ENCODE assay signal across 2 cellular contexts in the genomic region with DNA sequence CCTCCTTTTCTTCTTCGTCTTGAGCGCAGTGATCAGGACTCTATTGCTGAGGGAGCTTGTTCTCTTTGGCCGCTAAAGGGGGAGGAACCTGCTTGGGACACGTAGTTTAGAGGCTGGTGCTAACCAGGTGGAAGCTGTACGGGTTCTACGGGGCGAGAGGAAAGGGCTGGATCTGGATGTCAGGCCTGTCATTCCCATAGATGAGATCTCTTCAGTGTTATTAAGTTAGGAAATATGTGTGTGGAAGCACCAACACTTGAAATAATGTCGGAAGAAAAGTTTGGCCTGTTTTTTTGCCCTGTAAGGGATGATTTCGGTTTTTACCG.
TF ChIP-seq lines count a peak whose summit lies in the region.

No MANE protein-coding gene starts in this region.

TF ChIP-seq in GM23338, 12 proteins besides CTCF, POLR2A, EP300 and RAD21 (continued from another document):
- TF ChIP-seq, protein P1, sequence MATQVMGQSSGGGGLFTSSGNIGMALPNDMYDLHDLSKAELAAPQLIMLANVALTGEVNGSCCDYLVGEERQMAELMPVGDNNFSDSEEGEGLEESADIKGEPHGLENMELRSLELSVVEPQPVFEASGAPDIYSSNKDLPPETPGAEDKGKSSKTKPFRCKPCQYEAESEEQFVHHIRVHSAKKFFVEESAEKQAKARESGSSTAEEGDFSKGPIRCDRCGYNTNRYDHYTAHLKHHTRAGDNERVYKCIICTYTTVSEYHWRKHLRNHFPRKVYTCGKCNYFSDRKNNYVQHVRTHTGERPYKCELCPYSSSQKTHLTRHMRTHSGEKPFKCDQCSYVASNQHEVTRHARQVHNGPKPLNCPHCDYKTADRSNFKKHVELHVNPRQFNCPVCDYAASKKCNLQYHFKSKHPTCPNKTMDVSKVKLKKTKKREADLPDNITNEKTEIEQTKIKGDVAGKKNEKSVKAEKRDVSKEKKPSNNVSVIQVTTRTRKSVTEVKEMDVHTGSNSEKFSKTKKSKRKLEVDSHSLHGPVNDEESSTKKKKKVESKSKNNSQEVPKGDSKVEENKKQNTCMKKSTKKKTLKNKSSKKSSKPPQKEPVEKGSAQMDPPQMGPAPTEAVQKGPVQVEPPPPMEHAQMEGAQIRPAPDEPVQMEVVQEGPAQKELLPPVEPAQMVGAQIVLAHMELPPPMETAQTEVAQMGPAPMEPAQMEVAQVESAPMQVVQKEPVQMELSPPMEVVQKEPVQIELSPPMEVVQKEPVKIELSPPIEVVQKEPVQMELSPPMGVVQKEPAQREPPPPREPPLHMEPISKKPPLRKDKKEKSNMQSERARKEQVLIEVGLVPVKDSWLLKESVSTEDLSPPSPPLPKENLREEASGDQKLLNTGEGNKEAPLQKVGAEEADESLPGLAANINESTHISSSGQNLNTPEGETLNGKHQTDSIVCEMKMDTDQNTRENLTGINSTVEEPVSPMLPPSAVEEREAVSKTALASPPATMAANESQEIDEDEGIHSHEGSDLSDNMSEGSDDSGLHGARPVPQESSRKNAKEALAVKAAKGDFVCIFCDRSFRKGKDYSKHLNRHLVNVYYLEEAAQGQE (IDR thresholded peaks at IDR 0.05; ENCODE audit: unreplicated experiment), result no peak
- TF ChIP-seq EZH2phosphoT487 (IDR thresholded peaks at IDR 0.05; ENCODE audit: unreplicated experiment) (no peak), STAT1 (IDR thresholded peaks at IDR 0.05; ENCODE audit: unreplicated experiment) (no peak), ZNF331 (CRISPR knock-in tag; IDR thresholded peaks at IDR 0.05; ENCODE audit: low read depth) (no peak), JUNB (IDR thresholded peaks at IDR 0.05; ENCODE audit: unreplicated experiment) (no peak), EZH2 (IDR thresholded peaks at IDR 0.05; ENCODE audit: low read depth, unreplicated experiment) (no peak)
- TF ChIP-seq, protein P2, sequence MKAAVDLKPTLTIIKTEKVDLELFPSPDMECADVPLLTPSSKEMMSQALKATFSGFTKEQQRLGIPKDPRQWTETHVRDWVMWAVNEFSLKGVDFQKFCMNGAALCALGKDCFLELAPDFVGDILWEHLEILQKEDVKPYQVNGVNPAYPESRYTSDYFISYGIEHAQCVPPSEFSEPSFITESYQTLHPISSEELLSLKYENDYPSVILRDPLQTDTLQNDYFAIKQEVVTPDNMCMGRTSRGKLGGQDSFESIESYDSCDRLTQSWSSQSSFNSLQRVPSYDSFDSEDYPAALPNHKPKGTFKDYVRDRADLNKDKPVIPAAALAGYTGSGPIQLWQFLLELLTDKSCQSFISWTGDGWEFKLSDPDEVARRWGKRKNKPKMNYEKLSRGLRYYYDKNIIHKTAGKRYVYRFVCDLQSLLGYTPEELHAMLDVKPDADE (IDR thresholded peaks at IDR 0.05), result no peak
- TF ChIP-seq, protein P3, sequence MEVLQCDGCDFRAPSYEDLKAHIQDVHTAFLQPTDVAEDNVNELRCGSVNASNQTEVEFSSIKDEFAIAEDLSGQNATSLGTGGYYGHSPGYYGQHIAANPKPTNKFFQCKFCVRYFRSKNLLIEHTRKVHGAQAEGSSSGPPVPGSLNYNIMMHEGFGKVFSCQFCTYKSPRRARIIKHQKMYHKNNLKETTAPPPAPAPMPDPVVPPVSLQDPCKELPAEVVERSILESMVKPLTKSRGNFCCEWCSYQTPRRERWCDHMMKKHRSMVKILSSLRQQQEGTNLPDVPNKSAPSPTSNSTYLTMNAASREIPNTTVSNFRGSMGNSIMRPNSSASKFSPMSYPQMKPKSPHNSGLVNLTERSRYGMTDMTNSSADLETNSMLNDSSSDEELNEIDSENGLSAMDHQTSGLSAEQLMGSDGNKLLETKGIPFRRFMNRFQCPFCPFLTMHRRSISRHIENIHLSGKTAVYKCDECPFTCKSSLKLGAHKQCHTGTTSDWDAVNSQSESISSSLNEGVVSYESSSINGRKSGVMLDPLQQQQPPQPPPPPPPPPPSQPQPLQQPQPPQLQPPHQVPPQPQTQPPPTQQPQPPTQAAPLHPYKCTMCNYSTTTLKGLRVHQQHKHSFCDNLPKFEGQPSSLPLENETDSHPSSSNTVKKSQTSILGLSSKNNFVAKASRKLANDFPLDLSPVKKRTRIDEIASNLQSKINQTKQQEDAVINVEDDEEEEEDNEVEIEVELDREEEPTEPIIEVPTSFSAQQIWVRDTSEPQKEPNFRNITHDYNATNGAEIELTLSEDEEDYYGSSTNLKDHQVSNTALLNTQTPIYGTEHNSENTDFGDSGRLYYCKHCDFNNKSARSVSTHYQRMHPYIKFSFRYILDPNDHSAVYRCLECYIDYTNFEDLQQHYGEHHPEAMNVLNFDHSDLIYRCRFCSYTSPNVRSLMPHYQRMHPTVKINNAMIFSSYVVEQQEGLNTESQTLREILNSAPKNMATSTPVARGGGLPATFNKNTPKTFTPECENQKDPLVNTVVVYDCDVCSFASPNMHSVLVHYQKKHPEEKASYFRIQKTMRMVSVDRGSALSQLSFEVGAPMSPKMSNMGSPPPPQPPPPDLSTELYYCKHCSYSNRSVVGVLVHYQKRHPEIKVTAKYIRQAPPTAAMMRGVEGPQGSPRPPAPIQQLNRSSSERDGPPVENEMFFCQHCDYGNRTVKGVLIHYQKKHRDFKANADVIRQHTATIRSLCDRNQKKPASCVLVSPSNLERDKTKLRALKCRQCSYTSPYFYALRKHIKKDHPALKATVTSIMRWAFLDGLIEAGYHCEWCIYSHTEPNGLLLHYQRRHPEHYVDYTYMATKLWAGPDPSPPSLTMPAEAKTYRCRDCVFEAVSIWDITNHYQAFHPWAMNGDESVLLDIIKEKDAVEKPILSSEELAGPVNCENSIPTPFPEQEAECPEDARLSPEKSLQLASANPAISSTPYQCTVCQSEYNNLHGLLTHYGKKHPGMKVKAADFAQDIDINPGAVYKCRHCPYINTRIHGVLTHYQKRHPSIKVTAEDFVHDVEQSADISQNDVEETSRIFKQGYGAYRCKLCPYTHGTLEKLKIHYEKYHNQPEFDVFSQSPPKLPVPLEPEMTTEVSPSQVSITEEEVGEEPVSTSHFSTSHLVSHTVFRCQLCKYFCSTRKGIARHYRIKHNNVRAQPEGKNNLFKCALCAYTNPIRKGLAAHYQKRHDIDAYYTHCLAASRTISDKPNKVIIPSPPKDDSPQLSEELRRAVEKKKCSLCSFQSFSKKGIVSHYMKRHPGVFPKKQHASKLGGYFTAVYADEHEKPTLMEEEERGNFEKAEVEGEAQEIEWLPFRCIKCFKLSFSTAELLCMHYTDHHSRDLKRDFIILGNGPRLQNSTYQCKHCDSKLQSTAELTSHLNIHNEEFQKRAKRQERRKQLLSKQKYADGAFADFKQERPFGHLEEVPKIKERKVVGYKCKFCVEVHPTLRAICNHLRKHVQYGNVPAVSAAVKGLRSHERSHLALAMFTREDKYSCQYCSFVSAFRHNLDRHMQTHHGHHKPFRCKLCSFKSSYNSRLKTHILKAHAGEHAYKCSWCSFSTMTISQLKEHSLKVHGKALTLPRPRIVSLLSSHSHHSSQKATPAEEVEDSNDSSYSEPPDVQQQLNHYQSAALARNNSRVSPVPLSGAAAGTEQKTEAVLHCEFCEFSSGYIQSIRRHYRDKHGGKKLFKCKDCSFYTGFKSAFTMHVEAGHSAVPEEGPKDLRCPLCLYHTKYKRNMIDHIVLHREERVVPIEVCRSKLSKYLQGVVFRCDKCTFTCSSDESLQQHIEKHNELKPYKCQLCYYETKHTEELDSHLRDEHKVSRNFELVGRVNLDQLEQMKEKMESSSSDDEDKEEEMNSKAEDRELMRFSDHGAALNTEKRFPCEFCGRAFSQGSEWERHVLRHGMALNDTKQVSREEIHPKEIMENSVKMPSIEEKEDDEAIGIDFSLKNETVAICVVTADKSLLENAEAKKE (CRISPR knock-in tag; IDR thresholded peaks at IDR 0.05), result no peak

TF ChIP-seq in neural cell, 6 proteins besides CTCF, POLR2A, EP300 and RAD21 (continued from another document):
- TF ChIP-seq, protein P1 (IDR thresholded peaks at IDR 0.05; ENCODE audit: borderline replicate concordance), result no peak
- TF ChIP-seq EZH2 (IDR thresholded peaks at IDR 0.05; ENCODE audit: borderline replicate concordance, insufficient read depth, low read length, poor library complexity, severe bottlenecking), result no peak
- no peak for TF ChIP-seq TAF1 (IDR thresholded peaks at IDR 0.05; ENCODE audit: low read depth)
